Comparison of ENCODE assay signal across 2 cellular contexts in genomic region chr13:30862707-30863106, GRCh38.
A peak's percentile ranks its signal among the peaks of the same experiment; 100 is the strongest.
TF ChIP-seq lines count a peak whose summit lies in the region.

No MANE protein-coding gene starts in this region.

TF ChIP-seq in H1, 55 proteins besides CTCF, POLR2A, EP300 and RAD21:
- TF ChIP-seq KDM5A (IDR thresholded peaks at IDR 0.05; ENCODE audit: low read length), result no peak
- TF ChIP-seq, protein P1, sequence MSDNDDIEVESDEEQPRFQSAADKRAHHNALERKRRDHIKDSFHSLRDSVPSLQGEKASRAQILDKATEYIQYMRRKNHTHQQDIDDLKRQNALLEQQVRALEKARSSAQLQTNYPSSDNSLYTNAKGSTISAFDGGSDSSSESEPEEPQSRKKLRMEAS (IDR thresholded peaks at IDR 0.05), result no peak
- no peak for TF ChIP-seq SIRT6 (IDR thresholded peaks at IDR 0.05; ENCODE audit: low read length)
- no peak for TF ChIP-seq CHD1 (IDR thresholded peaks at IDR 0.05; ENCODE audit: low read depth, low read length)
- no peak for TF ChIP-seq CEBPB (IDR thresholded peaks at IDR 0.05; ENCODE audit: low read depth, low read length)
- TF ChIP-seq NRF1 (IDR thresholded peaks at IDR 0.05; ENCODE audit: low read depth, low read length), result no peak
- no peak for TF ChIP-seq KDM1A (IDR thresholded peaks at IDR 0.05; ENCODE audit: borderline replicate concordance, low read length)
- TF ChIP-seq HDAC6 (IDR thresholded peaks at IDR 0.05; ENCODE audit: low read depth, low read length), result no peak
- TF ChIP-seq CBX8 (IDR thresholded peaks at IDR 0.05; ENCODE audit: borderline replicate concordance, low read depth, low read length), result no peak
- TF ChIP-seq RXRA (IDR thresholded peaks at IDR 0.05; ENCODE audit: insufficient read depth, low read depth, low read length), result no peak
- TF ChIP-seq BACH1 (IDR thresholded peaks at IDR 0.05; ENCODE audit: low read length), result peak; percentile 54; the same call in 1 of the 2 replicates
- peak in 1 of 2 experiments; percentile 12; a peak in 2 of 4 replicates for TF ChIP-seq HDAC2 (IDR thresholded peaks at IDR 0.05; ENCODE audit: borderline replicate concordance in 1 of 2, low read depth in 2 of 2, low read length in 2 of 2)
- no peak for TF ChIP-seq SRF (IDR thresholded peaks at IDR 0.05; ENCODE audit: low read depth, low read length)

TF ChIP-seq in HepG2, 621 proteins besides CTCF, POLR2A, EP300 and RAD21:
- TF ChIP-seq SPEN (CRISPR knock-in tag; IDR thresholded peaks at IDR 0.05; ENCODE audit: low read depth) (no peak), TEAD3 (CRISPR knock-in tag; optimal IDR thresholded peaks at IDR 0.05; ENCODE audit: borderline replicate concordance) (no peak), ZSCAN9 (CRISPR knock-in tag; IDR thresholded peaks at IDR 0.05; ENCODE audit: borderline replicate concordance) (no peak), AKNA (CRISPR knock-in tag; IDR thresholded peaks at IDR 0.05; ENCODE audit: borderline replicate concordance) (no peak), RERE (CRISPR knock-in tag; IDR thresholded peaks at IDR 0.05; ENCODE audit: low read depth) (no peak), NCOA2 (CRISPR knock-in tag; IDR thresholded peaks at IDR 0.05) (no peak), HOXA3 (CRISPR knock-in tag; IDR thresholded peaks at IDR 0.05) (no peak)
- TF ChIP-seq, protein P2, sequence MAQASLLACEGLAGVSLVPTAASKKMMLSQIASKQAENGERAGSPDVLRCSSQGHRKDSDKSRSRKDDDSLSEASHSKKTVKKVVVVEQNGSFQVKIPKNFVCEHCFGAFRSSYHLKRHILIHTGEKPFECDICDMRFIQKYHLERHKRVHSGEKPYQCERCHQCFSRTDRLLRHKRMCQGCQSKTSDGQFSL (CRISPR knock-in tag; IDR thresholded peaks at IDR 0.05), result no peak
- TF ChIP-seq, protein P3, sequence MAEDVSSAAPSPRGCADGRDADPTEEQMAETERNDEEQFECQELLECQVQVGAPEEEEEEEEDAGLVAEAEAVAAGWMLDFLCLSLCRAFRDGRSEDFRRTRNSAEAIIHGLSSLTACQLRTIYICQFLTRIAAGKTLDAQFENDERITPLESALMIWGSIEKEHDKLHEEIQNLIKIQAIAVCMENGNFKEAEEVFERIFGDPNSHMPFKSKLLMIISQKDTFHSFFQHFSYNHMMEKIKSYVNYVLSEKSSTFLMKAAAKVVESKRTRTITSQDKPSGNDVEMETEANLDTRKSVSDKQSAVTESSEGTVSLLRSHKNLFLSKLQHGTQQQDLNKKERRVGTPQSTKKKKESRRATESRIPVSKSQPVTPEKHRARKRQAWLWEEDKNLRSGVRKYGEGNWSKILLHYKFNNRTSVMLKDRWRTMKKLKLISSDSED (CRISPR knock-in tag; IDR thresholded peaks at IDR 0.05), result no peak
- TF ChIP-seq, protein P4, sequence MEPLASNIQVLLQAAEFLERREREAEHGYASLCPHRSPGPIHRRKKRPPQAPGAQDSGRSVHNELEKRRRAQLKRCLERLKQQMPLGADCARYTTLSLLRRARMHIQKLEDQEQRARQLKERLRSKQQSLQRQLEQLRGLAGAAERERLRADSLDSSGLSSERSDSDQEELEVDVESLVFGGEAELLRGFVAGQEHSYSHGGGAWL (CRISPR knock-in tag; IDR thresholded peaks at IDR 0.05), result no peak
TF ChIP-seq in HepG2: peak in this region for 0.
